9 cellular contexts compared by ENCODE assay signal in genomic region chr15:66842710-66843441, GRCh38.
DNase-seq lines count a peak whose midpoint lies in the region; ATAC-seq and TF ChIP-seq lines count a peak whose summit lies in the region.
"Had no signal": no experiment of that assay in that cellular context is flagged by ENCODE, and none has a peak within 500 bp of the region (broad histone marks: within the 10 kb centered on the region; RNA-seq: fewer than 3 reads in every experiment).

No MANE protein-coding gene starts in this region.

- peak; percentile 20 for DNase-seq in NCI-H146 (lab: John Stamatoyannopoulos, UW)
- no peak for DNase-seq in NCI-H146 treated with DMSO at 0.1 percent for 48 hours (lab: John Stamatoyannopoulos, UW; ENCODE audit: unreplicated experiment)
- peak; percentile 12 for DNase-seq in NCI-H128 (lab: John Stamatoyannopoulos, UW; ENCODE audit: unreplicated experiment)
- DNase-seq in chondrocyte (ENCODE audit: low spot score): no peak
- peak; percentile 76 for DNase-seq in kidney tubule cell (ENCODE audit: low spot score)
- peak; percentile 52 for DNase-seq in smooth muscle cell (lab: John Stamatoyannopoulos, UW; ENCODE audit: unreplicated experiment)
- no peak for DNase-seq in stimulated activated naive CD4-positive, alpha-beta T cell treated with Interleukin-2 at 50 U/mL for 16 hours (lab: John Stamatoyannopoulos, UW)

- no peaks in the 10 kb centered on the region for H4K20me1 ChIP-seq in smooth muscle cell (ENCODE audit: low read depth)

- H3K27ac ChIP-seq in smooth muscle cell (ENCODE audit: low read depth): peak overlapping the region; percentile 93
- H3K27ac ChIP-seq: C4-2B had no signal

- H3K27me3 Mint-ChIP-seq in chondrocyte (ENCODE audit: low read depth): no peaks in the 10 kb centered on the region

- H3K9ac ChIP-seq in smooth muscle cell (ENCODE audit: low read depth): peak overlapping the region; percentile 80

- peak overlapping the region; percentile 60 for H3K4me3 Mint-ChIP-seq in chondrocyte (ENCODE audit: unreplicated experiment)

- H3K4me1 Mint-ChIP-seq in chondrocyte (ENCODE audit: low read depth): peaks cover 46% of the 10 kb centered on the region

- H3K9me3 ChIP-seq in smooth muscle cell (replicated peaks; ENCODE audit: low read depth): no peaks in the 10 kb centered on the region

- H3K4me1 ChIP-seq in smooth muscle cell (ENCODE audit: low read depth): peaks cover 16% of the 10 kb centered on the region

- peak overlapping the region; percentile 81 for H3K4me2 ChIP-seq in smooth muscle cell

- H3K9me3 Mint-ChIP-seq in chondrocyte (ENCODE audit: low read depth): no peaks in the 10 kb centered on the region

- H3K4me3 ChIP-seq in smooth muscle cell: peak overlapping the region; percentile 52

- H2AFZ ChIP-seq in smooth muscle cell (ENCODE audit: low read depth): no peak overlapping the region

- H3F3A ChIP-seq in smooth muscle cell (ENCODE audit: low read depth): peaks cover 16% of the 10 kb centered on the region

- no peaks in the 10 kb centered on the region for H3K27me3 ChIP-seq in smooth muscle cell (ENCODE audit: low read depth)

- no peaks in the 10 kb centered on the region for H3K36me3 ChIP-seq in smooth muscle cell (ENCODE audit: low read depth)

- peaks cover 1% of the 10 kb centered on the region for H3K36me3 Mint-ChIP-seq in chondrocyte (ENCODE audit: low read depth)

- TF ChIP-seq CTCF in chondrocyte (IDR thresholded peaks at IDR 0.05) (no peak), smooth muscle cell (IDR thresholded peaks at IDR 0.05; ENCODE audit: borderline replicate concordance, insufficient read depth, poor library complexity, severe bottlenecking) (no peak)

- no peak for ATAC-seq in HG02588 (IDR thresholded peaks at IDR 0.05; ENCODE audit: unreplicated experiment)

- peaks cover 28% of the 10 kb centered on the region for H3K79me2 ChIP-seq in smooth muscle cell (ENCODE audit: low read depth)

- WGBS in smooth muscle cell (ENCODE audit: low lambda C conversion rate): 12% methylated on average over 12 of the region's 58 CpGs

- peak overlapping the region; percentile 77 for H3K27ac Mint-ChIP-seq in chondrocyte (ENCODE audit: unreplicated experiment)

Comparison
In these comparisons a context has a peak if more than half of its experiments do, and no peak if none do; other contexts are left out.
1. DNase-seq: peak in NCI-H146 (single experiment), NCI-H128 (single experiment), kidney tubule cell (single experiment) and smooth muscle cell (single experiment); none in NCI-H146 treated with DMSO at 0.1 percent for 48 hours (single experiment), chondrocyte (single experiment) and stimulated activated naive CD4-positive, alpha-beta T cell treated with Interleukin-2 at 50 U/mL for 16 hours (single experiment).